ENCODE assay signal across 28 cellular contexts in the genomic region with DNA sequence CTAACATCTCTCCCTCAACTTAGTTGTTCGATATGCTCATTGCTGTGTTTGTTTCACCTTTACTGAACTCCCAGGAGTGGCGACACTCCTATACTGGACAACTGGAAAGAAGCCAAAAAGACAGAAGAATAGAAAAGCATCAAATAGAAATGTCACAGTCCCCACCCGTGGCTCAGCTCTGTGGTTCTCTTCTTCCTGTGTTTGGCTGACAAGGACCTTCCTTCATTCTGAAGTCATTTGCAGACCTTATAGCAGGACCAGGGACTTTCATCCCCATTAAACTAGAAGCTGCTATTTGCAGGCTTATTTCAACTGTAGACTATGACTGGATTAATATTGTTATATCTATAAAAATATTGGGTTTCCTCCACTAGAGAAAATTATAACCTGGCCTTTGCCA.
"Had no signal": no experiment of that assay in that cellular context is flagged by ENCODE, and none has a peak within 500 bp of the region (broad histone marks: within the 10 kb centered on the region; RNA-seq: fewer than 3 reads in every experiment).

No MANE protein-coding gene starts in this region.

- H3K4me1 Mint-ChIP-seq: activated CD4-positive, alpha-beta T cell treated with anti-CD3 and anti-CD28 coated beads for 36 hours; activated T-helper 17 cell treated with anti-CD3 and anti-CD28 coated beads, Interleukin-2, amount 50 U/mL, for 72 hours had no signal

- ATAC-seq: activated CD4-positive, alpha-beta T cell treated with anti-CD3 and anti-CD28 coated beads for 36 hours; activated T-helper 17 cell treated with anti-CD3 and anti-CD28 coated beads, Interleukin-2, amount 50 U/mL, for 72 hours; Panc1; Right ventricle myocardium inferior had no signal

- H3K27me3 ChIP-seq: adrenal gland, colonic mucosa had no signal

- DNase-seq: activated CD4-positive, alpha-beta T cell treated with anti-CD3 and anti-CD28 coated beads for 36 hours; activated CD4-positive, alpha-beta T cell treated with anti-CD3 and anti-CD28 coated beads, Interleukin-2, amount 50 U/mL, for 4 hours; activated CD4-positive, CD25-positive, alpha-beta regulatory T cell; activated gamma-delta T cell; activated naive CD4-positive, alpha-beta T cell treated with anti-CD3 and anti-CD28 coated beads for 36 hours; activated T-cell treated with anti-CD3 and anti-CD28 coated beads for 4 hours; activated T-cell treated with anti-CD3 and anti-CD28 coated beads, Interleukin-2, amount 50 U/mL, for 48 hours; adrenal gland; anterior cingulate cortex; caudate nucleus; colonic mucosa; KBM-7; NCI-H1048; NCI-H146; NCI-H1930; NCI-H2107; NCI-H510A treated with DMSO at 0.1 percent for 48 hours; NCI-H774; NK-92 treated with Interleukin-12 subunit alpha and Interleukin-12 subunit beta, amount 100 ng/mL, for 24 hours; OCI-M1; RPMI8226; T-helper 1 cell had no signal

- H3K36me3 Mint-ChIP-seq: activated naive CD8-positive, alpha-beta T cell had no signal

- H3K27ac Mint-ChIP-seq: activated CD4-positive, alpha-beta T cell treated with anti-CD3 and anti-CD28 coated beads for 36 hours; activated naive CD4-positive, alpha-beta T cell treated with anti-CD3 and anti-CD28 coated beads for 36 hours; activated naive CD8-positive, alpha-beta T cell; activated T-helper 17 cell treated with anti-CD3 and anti-CD28 coated beads, Interleukin-2, amount 50 U/mL, for 72 hours had no signal

- H3K36me3 ChIP-seq: colonic mucosa had no signal

- H3K27ac ChIP-seq: adrenal gland, colonic mucosa, SK-N-MC, VCaP had no signal

- H3K9me3 ChIP-seq: adrenal gland, colonic mucosa had no signal

- H3K4me1 ChIP-seq: adrenal gland, colonic mucosa had no signal

- H3K4me3 Mint-ChIP-seq: activated CD4-positive, alpha-beta T cell treated with anti-CD3 and anti-CD28 coated beads for 36 hours; activated naive CD4-positive, alpha-beta T cell treated with anti-CD3 and anti-CD28 coated beads for 36 hours; activated naive CD8-positive, alpha-beta T cell; activated T-helper 17 cell treated with anti-CD3 and anti-CD28 coated beads, Interleukin-2, amount 50 U/mL, for 72 hours had no signal

- H3K27me3 Mint-ChIP-seq: activated CD4-positive, alpha-beta T cell treated with anti-CD3 and anti-CD28 coated beads for 36 hours; activated naive CD8-positive, alpha-beta T cell; activated T-helper 17 cell treated with anti-CD3 and anti-CD28 coated beads, Interleukin-2, amount 50 U/mL, for 72 hours had no signal

- H3K4me3 ChIP-seq: adrenal gland, colonic mucosa, SK-N-MC had no signal

- H3K9me3 Mint-ChIP-seq: activated naive CD4-positive, alpha-beta T cell treated with anti-CD3 and anti-CD28 coated beads for 36 hours; activated T-helper 17 cell treated with anti-CD3 and anti-CD28 coated beads, Interleukin-2, amount 50 U/mL, for 72 hours had no signal
